In genomic region chr2:88582030-88582429, GRCh38 we compare ENCODE assay signal across 1 cellular context.
TF ChIP-seq lines count a peak whose summit lies in the region.

No MANE protein-coding gene starts in this region.

TF ChIP-seq in IMR-90, 13 proteins besides CTCF, POLR2A, EP300 and RAD21 (continued from another document):
- no peak for TF ChIP-seq ELK1 (IDR thresholded peaks at IDR 0.05; ENCODE audit: borderline replicate concordance, low read depth, low read length)
